In the genomic region with DNA sequence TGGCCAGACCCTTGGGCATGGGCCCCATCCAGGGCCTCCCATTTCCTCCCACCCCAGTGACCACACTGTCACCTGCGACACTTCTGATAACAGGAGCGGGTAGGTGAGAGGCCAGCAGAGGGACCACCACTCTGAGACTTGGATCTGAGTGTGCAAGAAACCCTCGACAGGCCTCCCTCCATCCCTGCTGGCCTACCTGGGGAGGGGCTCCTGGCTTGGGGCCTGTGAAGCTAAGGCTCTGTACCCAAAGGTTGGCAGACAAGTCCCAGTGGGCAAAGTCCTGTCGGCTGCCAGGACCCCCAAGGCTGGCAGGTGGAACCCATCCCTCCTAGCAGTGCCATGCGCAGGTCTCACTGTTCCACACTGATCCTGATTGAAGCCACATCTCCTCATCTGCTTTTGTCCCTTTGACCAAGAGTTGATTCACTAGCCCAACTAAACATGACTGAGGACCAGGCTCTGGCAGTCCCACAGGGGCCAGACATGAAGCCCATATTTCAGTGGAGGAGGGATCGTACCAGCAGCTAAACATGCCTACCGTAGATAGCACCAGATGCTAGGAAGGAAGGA, we compare ENCODE assay signal across 11 cellular contexts. TPM values are rescaled to one million over a fixed set of nuclear protein-coding genes. Genes with fewer than 3 reads are reported as not detected.
DNase-seq lines count a peak whose midpoint lies in the region; ATAC-seq and TF ChIP-seq lines count a peak whose summit lies in the region.
"Had no signal": no experiment of that assay in that cellular context is flagged by ENCODE, and none has a peak within 500 bp of the region (broad histone marks: within the 10 kb centered on the region; RNA-seq: fewer than 3 reads in every experiment).

No MANE protein-coding gene starts in this region.

- peaks cover 6% of the 10 kb centered on the region for H3K4me1 Mint-ChIP-seq in Caco-2 (ENCODE audit: low read depth, unreplicated experiment)
- peaks cover 29% of the 10 kb centered on the region for H3K4me1 Mint-ChIP-seq in GM23338
- H3K4me1 Mint-ChIP-seq in chondrocyte (ENCODE audit: low read depth) = peaks cover 29% of the 10 kb centered on the region
- peaks cover 12 to 13% of the 10 kb centered on the region in 2 donors for H3K4me1 Mint-ChIP-seq in natural killer cell treated with Interleukin-12 subunit alpha and Interleukin-12 subunit beta and Interleukin-15 and Interleukin-18, amount 100 ng/mL, for 72 hours (ENCODE audit: low read depth in 2 of 2)

- TF ChIP-seq CTCF in Caco-2 (IDR thresholded peaks at IDR 0.05; ENCODE audit: insufficient read depth in 1 of 2, low read depth in 1 of 2, low read length in 1 of 2, severe bottlenecking in 1 of 2, unreplicated experiment in 1 of 2) (no peak), GM23338 (conservative IDR thresholded peaks at IDR 0.05; ENCODE audit: low read depth in 2 of 2) (0 out of 4 replicates have a peak, but pooled peaks of 1 of the 2 experiments have one; percentile 19), chondrocyte (IDR thresholded peaks at IDR 0.05) (no peak)

- no peak overlapping the region for H3K4me3 ChIP-seq in Caco-2 (ENCODE audit: low read depth, low read length)
- H3K4me3 ChIP-seq in GM23338 = no peak overlapping the region

- intact Hi-C loops in Caco-2 (cut with micrococcal nuclease; ENCODE audit: unreplicated experiment) = no loop called here

- H3F3A ChIP-seq in GM23338 (replicated peaks; ENCODE audit: low read depth) = peaks cover 5% of the 10 kb centered on the region; the same call in 1 of the 2 replicates

- H3K9me3 Mint-ChIP-seq in Caco-2 (ENCODE audit: unreplicated experiment) (no peaks in the 10 kb centered on the region), GM23338 (no peaks in the 10 kb centered on the region; the same call in 2 of the 3 replicates), chondrocyte (ENCODE audit: low read depth) (no peaks in the 10 kb centered on the region)
- no peaks in the 10 kb centered on the region for H3K9me3 Mint-ChIP-seq in natural killer cell treated with Interleukin-12 subunit alpha and Interleukin-12 subunit beta and Interleukin-15 and Interleukin-18, amount 100 ng/mL, for 72 hours

- H3K4me2 ChIP-seq in GM23338 = peak overlapping the region; percentile 69; the same call in 1 of the 2 replicates

- H3K27ac Mint-ChIP-seq in Caco-2 (ENCODE audit: unreplicated experiment) = peak overlapping the region; percentile 37
- H3K27ac Mint-ChIP-seq in GM23338 = no peak overlapping the region; the same call in 1 of the 2 replicates
- H3K27ac Mint-ChIP-seq in chondrocyte (ENCODE audit: unreplicated experiment) = no peak overlapping the region
- peak overlapping the region in 1 of 2 donors; percentile 27 for H3K27ac Mint-ChIP-seq in natural killer cell treated with Interleukin-12 subunit alpha and Interleukin-12 subunit beta and Interleukin-15 and Interleukin-18, amount 100 ng/mL, for 72 hours

- no TSS peak for BruUV-seq in Caco-2 (replicated peaks; lab: Mats Ljungman, UMichigan)

- H3K9me2 ChIP-seq in GM23338 (ENCODE audit: insufficient read depth) = no peaks in the 10 kb centered on the region

- CTCF ChIA-PET in Caco-2 (lab: Charles Lee) = no interaction called here

- no peak overlapping the region for H3K27ac ChIP-seq in GM23338 (ENCODE audit: low read depth)

- H4K20me1 ChIP-seq in GM23338 (replicated peaks; ENCODE audit: insufficient read depth) = 0 out of 2 replicates have a peak, but pooled peaks cover 7% of the 10 kb centered on the region

- H3K79me2 ChIP-seq in GM23338 (replicated peaks; ENCODE audit: insufficient read depth) = no peaks in the 10 kb centered on the region

- DNase-seq in Caco-2 = peak in 1 of 2 experiments; percentile 34
- no peak for DNase-seq in GM23338 (ENCODE audit: low spot score)
- DNase-seq in chondrocyte (ENCODE audit: low spot score) = peak; percentile 71
- peak; percentile 46 for DNase-seq in natural killer cell treated with Interleukin-12 subunit alpha and Interleukin-12 subunit beta and Interleukin-15 and Interleukin-18, amount 100 ng/mL, for 72 hours (ENCODE audit: low spot score)
- no peak for DNase-seq in stimulated activated naive CD4-positive, alpha-beta T cell treated with Interleukin-2 at 50 U/mL for 16 hours (lab: John Stamatoyannopoulos, UW)
- DNase-seq: cortex of kidney; NCI-H2107; stimulated activated CD4-positive, alpha-beta T cell treated with anti-CD3 and anti-CD28 coated beads, Interleukin-4, amount 100 ng/mL, for 4 hours had no signal

- H3K36me3 ChIP-seq in Caco-2 (ENCODE audit: control insufficient read depth, insufficient read depth, low read length) = no peaks in the 10 kb centered on the region
- H3K36me3 ChIP-seq in GM23338 (ENCODE audit: insufficient read depth) = no peaks in the 10 kb centered on the region

- H3K27me3 ChIP-seq in Caco-2 (replicated peaks; ENCODE audit: control insufficient read depth, insufficient read depth, low read length) (no peaks in the 10 kb centered on the region), GM23338 (ENCODE audit: insufficient read depth) (peaks cover 28% of the 10 kb centered on the region)

- H2AFZ ChIP-seq in GM23338 = no peak overlapping the region

- H3K4me3 Mint-ChIP-seq in Caco-2 (ENCODE audit: unreplicated experiment) (peak overlapping the region; percentile 56), GM23338 (no peak overlapping the region), chondrocyte (ENCODE audit: unreplicated experiment) (no peak overlapping the region)
- no peak overlapping the region for H3K4me3 Mint-ChIP-seq in natural killer cell treated with Interleukin-12 subunit alpha and Interleukin-12 subunit beta and Interleukin-15 and Interleukin-18, amount 100 ng/mL, for 72 hours

- H3K27me3 Mint-ChIP-seq in Caco-2 (ENCODE audit: insufficient read depth, unreplicated experiment) = peaks cover 3% of the 10 kb centered on the region
- H3K27me3 Mint-ChIP-seq in GM23338 (ENCODE audit: insufficient read depth, low read depth, poor library complexity) = peaks cover 24% of the 10 kb centered on the region
- H3K27me3 Mint-ChIP-seq in chondrocyte (ENCODE audit: low read depth) = no peaks in the 10 kb centered on the region
- H3K27me3 Mint-ChIP-seq in natural killer cell treated with Interleukin-12 subunit alpha and Interleukin-12 subunit beta and Interleukin-15 and Interleukin-18, amount 100 ng/mL, for 72 hours = no peaks in the 10 kb centered on the region

- H3K9me3 ChIP-seq in Caco-2 = no peaks in the 10 kb centered on the region

- no peak for ATAC-seq in GM23338
- ATAC-seq in natural killer cell treated with Interleukin-12 subunit alpha and Interleukin-12 subunit beta and Interleukin-15 and Interleukin-18, amount 100 ng/mL, for 72 hours = peak in 1 of 2 donors; percentile 15
- no peak for ATAC-seq in HG03439 (IDR thresholded peaks at IDR 0.05; ENCODE audit: unreplicated experiment)
- no peak for ATAC-seq in GM19035 (IDR thresholded peaks at IDR 0.05; ENCODE audit: unreplicated experiment)

- peaks cover 6% of the 10 kb centered on the region for H3K4me1 ChIP-seq in Caco-2
- peaks cover 27% of the 10 kb centered on the region for H3K4me1 ChIP-seq in GM23338 (ENCODE audit: insufficient read depth)

- H3K36me3 Mint-ChIP-seq in Caco-2 (ENCODE audit: insufficient read depth, unreplicated experiment) (peaks cover 61% of the 10 kb centered on the region), GM23338 (ENCODE audit: low read depth) (peaks cover 9% of the 10 kb centered on the region), chondrocyte (ENCODE audit: low read depth) (peaks cover 2% of the 10 kb centered on the region)
- no peaks in the 10 kb centered on the region for H3K36me3 Mint-ChIP-seq in natural killer cell treated with Interleukin-12 subunit alpha and Interleukin-12 subunit beta and Interleukin-15 and Interleukin-18, amount 100 ng/mL, for 72 hours

- POLR2A ChIA-PET in Caco-2 (lab: Charles Lee) = no interaction called here

TF ChIP-seq in GM23338, 12 proteins besides CTCF, POLR2A, EP300 and RAD21 (continues in another document):
- TF ChIP-seq JUNB (IDR thresholded peaks at IDR 0.05; ENCODE audit: unreplicated experiment) (no peak), EZH2 (IDR thresholded peaks at IDR 0.05; ENCODE audit: low read depth, unreplicated experiment) (no peak), STAT1 (IDR thresholded peaks at IDR 0.05; ENCODE audit: unreplicated experiment) (no peak)

RNA-seq across cellular contexts. Expression of a gene that starts 1.2 kb away (rescaled TPM):
- total RNA-seq in Caco-2 (2022) (not detected in 2 replicates), chondrocyte (0.25 to 0.41 TPM in 2 of 3 replicates, not detected in the other)
- total RNA-seq in GM23338 (2014; rRNA removed; shearing (Covaris generic)) = 0.78 and 2.9 TPM in 2 replicates
- polyA plus RNA-seq in GM23338 (2016; fragmentation: Nextera tagmentation; extraction: Ambion mirVana) = 5.1 and 7.8 TPM in 2 replicates
- total RNA-seq in natural killer cell treated with Interleukin-12 subunit alpha and Interleukin-12 subunit beta and Interleukin-15 and Interleukin-18, amount 100 ng/mL, for 72 hours = not detected
- total RNA-seq: left lobe of liver had no signal

RNA-seq across cellular contexts. Expression of a gene that starts 15.8 kb away (rescaled TPM):
- total RNA-seq in Caco-2 (2022) (18.3 and 19.5 TPM in 2 replicates), chondrocyte (14.3 to 19.0 TPM (median 15.5 TPM) in 3 replicates)
- total RNA-seq in GM23338 (2014; rRNA removed; shearing (Covaris generic)) = 19.8 and 35.4 TPM in 2 replicates
- polyA plus RNA-seq in GM23338 (2016; fragmentation: Nextera tagmentation; extraction: Ambion mirVana) = 7.1 and 8.0 TPM in 2 replicates
- 10 to 100 TPM; 25.9 to 66.9 TPM for total RNA-seq in natural killer cell treated with Interleukin-12 subunit alpha and Interleukin-12 subunit beta and Interleukin-15 and Interleukin-18, amount 100 ng/mL, for 72 hours

RNA-seq across cellular contexts. Expression of a gene that starts 22.1 kb away (rescaled TPM):
- total RNA-seq in Caco-2 (2022) (83.2 and 85.5 TPM in 2 replicates), chondrocyte (95.5 to 115 TPM (median 97.1 TPM) in 3 replicates)
- 44.7 and 49.4 TPM in 2 replicates for total RNA-seq in GM23338 (2014; rRNA removed; shearing (Covaris generic))
- 17.1 and 18.1 TPM in 2 replicates for polyA plus RNA-seq in GM23338 (2016; fragmentation: Nextera tagmentation; extraction: Ambion mirVana)
- 100 to 1,000 TPM; 173 to 202 TPM for total RNA-seq in natural killer cell treated with Interleukin-12 subunit alpha and Interleukin-12 subunit beta and Interleukin-15 and Interleukin-18, amount 100 ng/mL, for 72 hours

RNA-seq across cellular contexts. Expression of a gene that starts 37.6 kb away (rescaled TPM):
- total RNA-seq in Caco-2 (2022) = 0.54 TPM in 1 of 2 replicates, not detected in the other
- 36.7 and 42.0 TPM in 2 replicates for total RNA-seq in GM23338 (2014; rRNA removed; shearing (Covaris generic))
- polyA plus RNA-seq in GM23338 (2016; fragmentation: Nextera tagmentation; extraction: Ambion mirVana) = 15.1 and 16.0 TPM in 2 replicates
- 242 to 422 TPM (median 412 TPM) in 3 replicates for total RNA-seq in chondrocyte
- 1 to 10 TPM; 1.0 to 2.4 TPM for total RNA-seq in natural killer cell treated with Interleukin-12 subunit alpha and Interleukin-12 subunit beta and Interleukin-15 and Interleukin-18, amount 100 ng/mL, for 72 hours

RNA-seq across cellular contexts. Expression of a gene that starts 56.8 kb away (rescaled TPM):
- total RNA-seq in Caco-2 (2022) (130 and 140 TPM in 2 replicates), chondrocyte (49.2 to 64.5 TPM (median 57.3 TPM) in 3 replicates)
- 111 and 127 TPM in 2 replicates for total RNA-seq in GM23338 (2014; rRNA removed; shearing (Covaris generic))
- polyA plus RNA-seq in GM23338 (2016; fragmentation: Nextera tagmentation; extraction: Ambion mirVana) = 101 and 108 TPM in 2 replicates
- total RNA-seq in natural killer cell treated with Interleukin-12 subunit alpha and Interleukin-12 subunit beta and Interleukin-15 and Interleukin-18, amount 100 ng/mL, for 72 hours = 100 to 1,000 TPM; 101 to 229 TPM

Comparison
In these comparisons a context has a peak if more than half of its experiments do, and no peak if none do; other contexts are left out.
1. DNase-seq: peak in chondrocyte (single experiment) and natural killer cell treated with Interleukin-12 subunit alpha and Interleukin-12 subunit beta and Interleukin-15 and Interleukin-18, amount 100 ng/mL, for 72 hours (single experiment); none in GM23338 (single experiment) and stimulated activated naive CD4-positive, alpha-beta T cell treated with Interleukin-2 at 50 U/mL for 16 hours (single experiment).